ENCODE assay signal across 1 cellular context in the genomic region with DNA sequence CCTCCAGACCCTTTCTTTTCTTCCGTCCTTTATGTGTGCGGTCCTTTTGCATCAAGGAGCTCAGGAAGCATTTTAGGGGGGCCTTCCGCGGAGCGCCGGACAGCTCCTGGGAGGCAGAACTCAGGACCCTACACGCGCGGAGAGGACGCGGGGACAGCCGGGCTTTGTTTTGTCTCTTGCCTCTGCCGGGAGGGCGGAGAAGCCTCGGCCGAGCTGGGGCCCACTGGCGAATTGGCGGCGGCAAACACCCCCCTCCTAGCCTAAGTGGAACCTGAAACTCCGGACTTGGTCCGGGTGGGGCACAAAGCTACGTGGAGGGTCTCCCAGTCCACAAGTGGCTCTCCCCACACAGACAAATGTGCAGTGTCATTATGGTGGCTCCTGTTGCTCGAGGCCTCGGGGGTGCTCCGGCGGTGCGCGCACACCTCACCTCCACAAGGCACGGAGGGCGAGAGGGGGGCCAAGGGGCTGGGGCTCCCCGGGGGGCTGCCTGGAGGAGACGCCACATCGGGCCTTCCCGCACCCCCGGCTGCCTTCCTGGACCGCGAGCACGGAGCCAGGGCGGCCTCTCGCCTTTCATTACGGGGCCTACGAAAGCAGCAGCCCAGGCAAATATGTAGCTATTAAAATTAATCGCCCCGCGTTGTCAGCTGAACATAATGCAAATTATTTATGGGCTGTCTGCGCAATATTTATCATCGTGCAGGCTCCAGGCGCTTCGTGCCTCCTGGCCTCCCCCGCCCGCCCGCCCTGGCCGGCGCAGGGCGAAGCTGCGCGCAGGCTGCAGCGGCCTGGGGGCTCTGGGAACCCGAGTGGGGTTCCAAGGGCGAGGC.
A peak's percentile ranks its signal among the peaks of the same experiment; 100 is the strongest.
TF ChIP-seq lines count a peak whose summit lies in the region.

No MANE protein-coding gene starts in this region.

TF ChIP-seq in K562, 482 proteins besides CTCF, POLR2A, EP300 and RAD21 (continued from another document and continues in another):
- TF ChIP-seq, protein P1, sequence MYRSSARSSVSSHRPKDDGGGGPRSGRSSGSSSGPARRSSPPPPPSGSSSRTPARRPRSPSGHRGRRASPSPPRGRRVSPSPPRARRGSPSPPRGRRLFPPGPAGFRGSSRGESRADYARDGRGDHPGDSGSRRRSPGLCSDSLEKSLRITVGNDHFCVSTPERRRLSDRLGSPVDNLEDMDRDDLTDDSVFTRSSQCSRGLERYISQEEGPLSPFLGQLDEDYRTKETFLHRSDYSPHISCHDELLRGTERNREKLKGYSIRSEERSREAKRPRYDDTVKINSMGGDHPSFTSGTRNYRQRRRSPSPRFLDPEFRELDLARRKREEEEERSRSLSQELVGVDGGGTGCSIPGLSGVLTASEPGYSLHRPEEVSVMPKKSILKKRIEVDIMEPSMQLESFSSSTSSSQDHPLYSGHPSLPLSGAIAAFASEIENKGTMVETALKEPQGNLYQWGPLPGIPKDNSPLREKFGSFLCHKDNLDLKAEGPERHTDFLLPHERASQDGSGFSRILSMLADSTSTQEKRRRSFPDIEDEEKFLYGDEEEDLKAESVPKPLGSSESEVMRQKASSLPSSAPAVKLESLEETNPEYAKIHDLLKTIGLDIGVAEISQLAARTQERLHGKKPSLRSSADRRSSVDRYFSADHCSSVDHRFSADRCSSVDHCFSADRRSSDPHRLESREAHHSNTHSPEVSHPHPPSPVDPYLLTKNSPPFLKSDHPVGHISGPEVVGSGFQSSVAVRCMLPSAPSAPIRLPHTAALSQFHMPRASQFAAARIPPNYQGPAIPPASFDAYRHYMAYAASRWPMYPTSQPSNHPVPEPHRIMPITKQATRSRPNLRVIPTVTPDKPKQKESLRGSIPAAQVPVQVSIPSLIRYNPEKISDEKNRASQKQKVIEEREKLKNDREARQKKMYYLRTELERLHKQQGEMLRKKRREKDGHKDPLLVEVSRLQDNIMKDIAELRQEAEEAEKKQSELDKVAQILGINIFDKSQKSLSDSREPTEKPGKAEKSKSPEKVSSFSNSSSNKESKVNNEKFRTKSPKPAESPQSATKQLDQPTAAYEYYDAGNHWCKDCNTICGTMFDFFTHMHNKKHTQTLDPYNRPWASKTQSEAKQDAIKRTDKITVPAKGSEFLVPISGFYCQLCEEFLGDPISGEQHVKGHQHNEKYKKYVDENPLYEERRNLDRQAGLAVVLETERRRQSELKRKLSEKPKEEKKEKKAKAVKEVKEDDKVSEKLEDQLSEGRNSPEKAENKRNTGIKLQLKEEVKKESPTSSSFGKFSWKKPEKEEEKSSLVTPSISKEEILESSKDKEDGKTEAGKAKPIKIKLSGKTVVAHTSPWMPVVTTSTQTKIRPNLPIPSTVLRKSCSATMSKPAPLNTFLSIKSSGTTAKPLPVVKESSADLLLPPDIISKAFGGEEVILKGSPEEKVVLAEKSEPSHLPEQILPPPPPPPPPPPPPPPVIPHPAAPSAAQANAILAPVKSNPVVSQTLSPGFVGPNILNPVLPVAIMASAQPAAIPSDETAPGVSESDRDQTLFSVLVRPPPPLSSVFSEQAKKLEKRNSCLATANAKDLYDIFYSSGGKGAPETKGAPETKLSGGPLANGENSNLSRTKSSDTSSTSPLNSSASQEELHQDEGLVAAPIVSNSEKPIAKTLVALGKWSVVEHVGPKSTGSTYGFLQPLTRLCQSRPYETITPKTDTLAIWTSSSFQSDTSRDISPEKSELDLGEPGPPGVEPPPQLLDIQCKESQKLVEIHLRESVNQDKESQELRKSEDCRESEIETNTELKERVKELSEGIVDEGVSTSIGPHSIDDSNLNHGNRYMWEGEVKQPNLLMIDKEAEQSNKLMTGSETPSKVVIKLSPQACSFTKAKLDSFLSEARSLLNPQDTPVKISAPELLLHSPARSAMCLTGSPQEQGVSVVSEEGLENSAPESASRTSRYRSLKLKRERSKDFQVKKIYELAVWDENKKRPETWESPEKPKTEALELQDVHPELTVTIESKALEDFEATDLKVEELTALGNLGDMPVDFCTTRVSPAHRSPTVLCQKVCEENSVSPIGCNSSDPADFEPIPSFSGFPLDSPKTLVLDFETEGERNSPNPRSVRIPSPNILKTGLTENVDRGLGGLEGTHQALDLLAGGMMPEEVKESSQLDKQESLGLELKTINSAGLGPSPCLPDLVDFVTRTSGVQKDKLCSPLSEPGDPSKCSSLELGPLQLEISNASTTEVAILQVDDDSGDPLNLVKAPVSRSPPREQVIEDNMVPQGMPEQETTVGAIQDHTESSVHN (IDR thresholded peaks at IDR 0.05; ENCODE audit: borderline replicate concordance in 1 of 2, low read depth in 1 of 2), result no peak
- peak; percentile 58 for TF ChIP-seq NFE2 (IDR thresholded peaks at IDR 0.05; ENCODE audit: low read depth)
- TF ChIP-seq RBM25 (IDR thresholded peaks at IDR 0.05; ENCODE audit: low read depth, low read length, severe bottlenecking), result no peak
- TF ChIP-seq, protein P2, sequence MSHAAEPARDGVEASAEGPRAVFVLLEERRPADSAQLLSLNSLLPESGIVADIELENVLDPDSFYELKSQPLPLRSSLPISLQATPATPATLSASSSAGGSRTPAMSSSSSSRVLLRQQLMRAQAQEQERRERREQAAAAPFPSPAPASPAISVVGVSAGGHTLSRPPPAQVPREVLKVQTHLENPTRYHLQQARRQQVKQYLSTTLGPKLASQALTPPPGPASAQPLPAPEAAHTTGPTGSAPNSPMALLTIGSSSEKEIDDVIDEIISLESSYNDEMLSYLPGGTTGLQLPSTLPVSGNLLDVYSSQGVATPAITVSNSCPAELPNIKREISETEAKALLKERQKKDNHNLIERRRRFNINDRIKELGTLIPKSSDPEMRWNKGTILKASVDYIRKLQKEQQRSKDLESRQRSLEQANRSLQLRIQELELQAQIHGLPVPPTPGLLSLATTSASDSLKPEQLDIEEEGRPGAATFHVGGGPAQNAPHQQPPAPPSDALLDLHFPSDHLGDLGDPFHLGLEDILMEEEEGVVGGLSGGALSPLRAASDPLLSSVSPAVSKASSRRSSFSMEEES (CRISPR knock-in tag; IDR thresholded peaks at IDR 0.05), result no peak
- TF ChIP-seq, protein P3, sequence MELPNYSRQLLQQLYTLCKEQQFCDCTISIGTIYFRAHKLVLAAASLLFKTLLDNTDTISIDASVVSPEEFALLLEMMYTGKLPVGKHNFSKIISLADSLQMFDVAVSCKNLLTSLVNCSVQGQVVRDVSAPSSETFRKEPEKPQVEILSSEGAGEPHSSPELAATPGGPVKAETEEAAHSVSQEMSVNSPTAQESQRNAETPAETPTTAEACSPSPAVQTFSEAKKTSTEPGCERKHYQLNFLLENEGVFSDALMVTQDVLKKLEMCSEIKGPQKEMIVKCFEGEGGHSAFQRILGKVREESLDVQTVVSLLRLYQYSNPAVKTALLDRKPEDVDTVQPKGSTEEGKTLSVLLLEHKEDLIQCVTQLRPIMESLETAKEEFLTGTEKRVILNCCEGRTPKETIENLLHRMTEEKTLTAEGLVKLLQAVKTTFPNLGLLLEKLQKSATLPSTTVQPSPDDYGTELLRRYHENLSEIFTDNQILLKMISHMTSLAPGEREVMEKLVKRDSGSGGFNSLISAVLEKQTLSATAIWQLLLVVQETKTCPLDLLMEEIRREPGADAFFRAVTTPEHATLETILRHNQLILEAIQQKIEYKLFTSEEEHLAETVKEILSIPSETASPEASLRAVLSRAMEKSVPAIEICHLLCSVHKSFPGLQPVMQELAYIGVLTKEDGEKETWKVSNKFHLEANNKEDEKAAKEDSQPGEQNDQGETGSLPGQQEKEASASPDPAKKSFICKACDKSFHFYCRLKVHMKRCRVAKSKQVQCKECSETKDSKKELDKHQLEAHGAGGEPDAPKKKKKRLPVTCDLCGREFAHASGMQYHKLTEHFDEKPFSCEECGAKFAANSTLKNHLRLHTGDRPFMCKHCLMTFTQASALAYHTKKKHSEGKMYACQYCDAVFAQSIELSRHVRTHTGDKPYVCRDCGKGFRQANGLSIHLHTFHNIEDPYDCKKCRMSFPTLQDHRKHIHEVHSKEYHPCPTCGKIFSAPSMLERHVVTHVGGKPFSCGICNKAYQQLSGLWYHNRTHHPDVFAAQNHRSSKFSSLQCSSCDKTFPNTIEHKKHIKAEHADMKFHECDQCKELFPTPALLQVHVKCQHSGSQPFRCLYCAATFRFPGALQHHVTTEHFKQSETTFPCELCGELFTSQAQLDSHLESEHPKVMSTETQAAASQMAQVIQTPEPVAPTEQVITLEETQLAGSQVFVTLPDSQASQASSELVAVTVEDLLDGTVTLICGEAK (IDR thresholded peaks at IDR 0.05), result no peak
- TF ChIP-seq, protein P3 (CRISPR knock-in tag; IDR thresholded peaks at IDR 0.05), result no peak
- no peak for TF ChIP-seq CREBBP (IDR thresholded peaks at IDR 0.05; ENCODE audit: low read depth, low read length)
- TF ChIP-seq HOXB6 (CRISPR knock-in tag; IDR thresholded peaks at IDR 0.05; ENCODE audit: borderline replicate concordance), result no peak
- no peak for TF ChIP-seq SIX5 (IDR thresholded peaks at IDR 0.05; ENCODE audit: borderline replicate concordance in 1 of 2, insufficient read depth in 1 of 2, low read depth in 1 of 2, low read length in 2 of 2)
- TF ChIP-seq, protein P4, sequence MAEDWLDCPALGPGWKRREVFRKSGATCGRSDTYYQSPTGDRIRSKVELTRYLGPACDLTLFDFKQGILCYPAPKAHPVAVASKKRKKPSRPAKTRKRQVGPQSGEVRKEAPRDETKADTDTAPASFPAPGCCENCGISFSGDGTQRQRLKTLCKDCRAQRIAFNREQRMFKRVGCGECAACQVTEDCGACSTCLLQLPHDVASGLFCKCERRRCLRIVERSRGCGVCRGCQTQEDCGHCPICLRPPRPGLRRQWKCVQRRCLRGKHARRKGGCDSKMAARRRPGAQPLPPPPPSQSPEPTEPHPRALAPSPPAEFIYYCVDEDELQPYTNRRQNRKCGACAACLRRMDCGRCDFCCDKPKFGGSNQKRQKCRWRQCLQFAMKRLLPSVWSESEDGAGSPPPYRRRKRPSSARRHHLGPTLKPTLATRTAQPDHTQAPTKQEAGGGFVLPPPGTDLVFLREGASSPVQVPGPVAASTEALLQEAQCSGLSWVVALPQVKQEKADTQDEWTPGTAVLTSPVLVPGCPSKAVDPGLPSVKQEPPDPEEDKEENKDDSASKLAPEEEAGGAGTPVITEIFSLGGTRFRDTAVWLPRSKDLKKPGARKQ (CRISPR knock-in tag; IDR thresholded peaks at IDR 0.05), result no peak
- no peak for TF ChIP-seq NEUROD1 (IDR thresholded peaks at IDR 0.05; ENCODE audit: borderline replicate concordance, low read depth, low read length, partially characterized antibody)
- TF ChIP-seq PHF20 (IDR thresholded peaks at IDR 0.05; ENCODE audit: partially characterized antibody), result no peak
- no peak for TF ChIP-seq ZNF263 (CRISPR knock-in tag; IDR thresholded peaks at IDR 0.05; ENCODE audit: borderline replicate concordance)
- 0 out of 2 replicates have a peak, but pooled peaks have one; percentile 26 for TF ChIP-seq ZNF740 (CRISPR knock-in tag; IDR thresholded peaks at IDR 0.05)
- TF ChIP-seq ZNF740 (tag; IDR thresholded peaks at IDR 0.05), result no peak
- TF ChIP-seq, protein P5, sequence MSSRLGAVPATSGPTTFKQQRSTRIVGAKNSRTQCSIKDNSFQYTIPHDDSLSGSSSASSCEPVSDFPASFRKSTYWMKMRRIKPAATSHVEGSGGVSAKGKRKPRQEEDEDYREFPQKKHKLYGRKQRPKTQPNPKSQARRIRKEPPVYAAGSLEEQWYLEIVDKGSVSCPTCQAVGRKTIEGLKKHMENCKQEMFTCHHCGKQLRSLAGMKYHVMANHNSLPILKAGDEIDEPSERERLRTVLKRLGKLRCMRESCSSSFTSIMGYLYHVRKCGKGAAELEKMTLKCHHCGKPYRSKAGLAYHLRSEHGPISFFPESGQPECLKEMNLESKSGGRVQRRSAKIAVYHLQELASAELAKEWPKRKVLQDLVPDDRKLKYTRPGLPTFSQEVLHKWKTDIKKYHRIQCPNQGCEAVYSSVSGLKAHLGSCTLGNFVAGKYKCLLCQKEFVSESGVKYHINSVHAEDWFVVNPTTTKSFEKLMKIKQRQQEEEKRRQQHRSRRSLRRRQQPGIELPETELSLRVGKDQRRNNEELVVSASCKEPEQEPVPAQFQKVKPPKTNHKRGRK (tag; IDR thresholded peaks at IDR 0.05), result no peak
